Comparison of ENCODE assay signal across 11 cellular contexts in genomic region chr1:153888518-153888917, GRCh38. TPM values are rescaled to one million over a fixed set of nuclear protein-coding genes. Genes with fewer than 3 reads are reported as not detected.
DNase-seq lines count a peak whose midpoint lies in the region; ATAC-seq, FAIRE-seq and TF ChIP-seq lines count a peak whose summit lies in the region.
"Had no signal": no experiment of that assay in that cellular context is flagged by ENCODE, and none has a peak within 500 bp of the region (broad histone marks: within the 10 kb centered on the region; RNA-seq: fewer than 3 reads in every experiment).

No MANE protein-coding gene starts in this region.

- 9 to 11% methylated on average over 3 of the region's 3 CpGs for WGBS in testis, 2 donors

- peak; percentile 52 to 56 for DNase-seq in cardiac muscle cell (ENCODE audit: low read depth in 1 of 2, low spot score in 1 of 2)
- DNase-seq in cardiac septum (ENCODE audit: low spot score) = no peak
- DNase-seq in left ventricle myocardium superior = no peak
- peak; percentile 6 for DNase-seq in superior temporal gyrus (ENCODE audit: extremely low spot score)
- DNase-seq in testis = no peak
- DNase-seq in RPMI8226 = no peak
- DNase-seq in cerebellar cortex (ENCODE audit: low spot score) = no peak
- DNase-seq: cortex of kidney, NCI-H2081 treated with DMSO at 0.1 percent for 48 hours had no signal

- H3K27me3 ChIP-seq in cardiac muscle cell (no peaks in the 10 kb centered on the region), testis (no peaks in the 10 kb centered on the region)
- H3K27me3 ChIP-seq: BLaER1 had no signal

- no peaks in the 10 kb centered on the region for H3K9me3 ChIP-seq in cardiac muscle cell (ENCODE audit: low read depth)
- H3K9me3 ChIP-seq in testis = no peaks in the 10 kb centered on the region
- H3K9me3 ChIP-seq: BLaER1 had no signal

- H3K36me3 ChIP-seq in cardiac muscle cell = no peaks in the 10 kb centered on the region
- H3K36me3 ChIP-seq in testis (ENCODE audit: low read depth, missing control alignments) = no peaks in the 10 kb centered on the region

- peaks cover 17% of the 10 kb centered on the region for H3K4me1 ChIP-seq in cardiac muscle cell (ENCODE audit: low read depth)
- peaks cover 4% of the 10 kb centered on the region for H3K4me1 ChIP-seq in testis

- FAIRE-seq in TTC549 (lab: Jason Lieb, UNC) = peak; percentile 15

- TF ChIP-seq POLR2A in testis (IDR thresholded peaks at IDR 0.05) = no peak

- intact Hi-C loops in cardiac septum (cut with DNase I) = no loop called here
- intact Hi-C loops in left ventricle myocardium superior (cut with micrococcal nuclease) = no loop called here
- intact Hi-C loops in testis (cut with DNase I; ENCODE audit: low total_unique reads) = no loop called here

- ATAC-seq in left ventricle myocardium superior = peak; percentile 31

- H3K4me3 ChIP-seq in cardiac muscle cell (no peak overlapping the region), testis (no peak overlapping the region)
- H3K4me3 ChIP-seq: BLaER1 had no signal

- no peak for TF ChIP-seq CTCF in cardiac muscle cell (IDR thresholded peaks at IDR 0.05; ENCODE audit: low read depth, low read length)
- no peak for TF ChIP-seq CTCF in testis (IDR thresholded peaks at IDR 0.05)

- H3K27ac ChIP-seq in cardiac muscle cell (peak overlapping the region; percentile 78), testis (peak overlapping the region in 1 of 2 donors; percentile 46)
- H3K27ac ChIP-seq: BLaER1 had no signal

RNA-seq across cellular contexts. Expression of gene GATAD2B, which starts 34.3 kb away (rescaled TPM):
- total RNA-seq in cardiac muscle cell = 10.8 and 19.6 TPM in 2 replicates
- 8.1 and 11.8 TPM in 2 replicates for polyA plus RNA-seq in cardiac muscle cell
- total RNA-seq in cardiac septum = 45.7 TPM
- 34.6 TPM for total RNA-seq in left ventricle myocardium superior
- total RNA-seq in testis = 10 to 100 TPM; 32.1 to 37.4 TPM
- 26.5 TPM for polyA plus RNA-seq in testis (ENCODE audit: insufficient read depth, low read depth, low replicate concordance)

RNA-seq across cellular contexts. Expression of gene DENND4B, which starts 58.0 kb away (rescaled TPM):
- 31.3 and 42.3 TPM in 2 replicates for total RNA-seq in cardiac muscle cell
- polyA plus RNA-seq in cardiac muscle cell = 48.1 and 61.2 TPM in 2 replicates
- total RNA-seq in cardiac septum = 42.7 TPM
- 51.7 TPM for total RNA-seq in left ventricle myocardium superior
- 10 to 100 TPM; 54.5 to 59.0 TPM for total RNA-seq in testis
- polyA plus RNA-seq in testis (ENCODE audit: insufficient read depth, low read depth, low replicate concordance) = 25.4 TPM

Comparison
In these comparisons a context has a peak if more than half of its experiments do, and no peak if none do; other contexts are left out.
1. DNase-seq: peak in cardiac muscle cell (2 of 2) and superior temporal gyrus (single experiment); none in cardiac septum (single experiment), left ventricle myocardium superior (single experiment), testis (single experiment), RPMI8226 (single experiment) and cerebellar cortex (single experiment).